In the genomic region with DNA sequence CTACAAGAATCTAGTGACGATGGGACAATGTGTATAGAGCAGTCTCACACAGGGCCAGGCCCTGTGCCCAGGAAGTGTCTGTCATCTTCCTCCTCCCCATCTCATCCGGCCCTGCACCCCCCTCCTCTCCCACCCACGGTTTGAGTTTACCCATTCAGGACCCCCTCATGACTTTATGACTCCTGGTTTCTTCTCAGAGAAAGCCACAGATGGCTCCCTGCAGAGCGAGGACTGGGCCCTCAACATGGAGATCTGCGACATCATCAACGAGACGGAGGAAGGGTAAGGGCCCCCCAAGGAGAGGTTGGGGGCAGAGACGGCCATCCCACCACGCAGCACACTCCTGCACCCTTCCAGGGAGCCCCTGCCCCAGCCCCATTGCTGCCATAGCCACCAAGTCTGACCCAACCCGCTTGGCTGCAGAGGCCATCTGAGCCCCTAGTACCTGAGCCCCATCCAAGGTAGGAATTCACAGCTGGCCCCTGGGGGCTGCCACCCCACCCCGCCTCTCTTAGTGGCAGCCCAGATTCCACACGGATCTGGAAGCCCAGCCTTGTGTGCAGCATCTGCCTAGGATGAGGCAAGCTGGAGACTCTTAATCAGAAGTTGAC, we compare ENCODE assay signal across 22 cellular contexts.
"Had no signal": no experiment of that assay in that cellular context is flagged by ENCODE, and none has a peak within 500 bp of the region (broad histone marks: within the 10 kb centered on the region; RNA-seq: fewer than 3 reads in every experiment).

No MANE protein-coding gene starts in this region.

- FAIRE-seq: kidney, pancreas, small intestine had no signal

- H3K27me3 ChIP-seq: cardiac muscle cell, neutrophil, pancreas had no signal

- DNase-seq: activated CD4-positive, alpha-beta T cell treated with anti-CD3 and anti-CD28 coated beads for 4 hours; activated CD4-positive, alpha-beta T cell treated with anti-CD3 and anti-CD28 coated beads, Interleukin-2, amount 50 U/mL, for 48 hours; activated CD4-positive, CD25-positive, alpha-beta regulatory T cell; activated CD8-positive, alpha-beta memory T cell treated with anti-CD3 and anti-CD28 coated beads, Interleukin-2, amount 50 U/mL, for 48 hours; activated naive CD4-positive, alpha-beta T cell treated with Interleukin-2 at 50 U/mL for 16 hours; activated T-cell treated with anti-CD3 and anti-CD28 coated beads, Interleukin-2, amount 50 U/mL, for 4 hours; amygdala; effector CD4-positive, alpha-beta T cell; erythroblast; foreskin fibroblast; kidney; small intestine; stimulated activated CD4-positive, alpha-beta T cell treated with anti-CD3 and anti-CD28 coated beads, Interleukin-4, amount 100 ng/mL, for 1 hour; stimulated activated naive CD4-positive, alpha-beta T cell; T1000 had no signal

- H3K27ac ChIP-seq: cardiac muscle cell, pancreas, thoracic aorta had no signal

- H3K9me3 ChIP-seq: neutrophil, pancreas, thoracic aorta had no signal

- ATAC-seq: activated T-cell treated with anti-CD3 and anti-CD28 coated beads, Interleukin-2, amount 50 U/mL, for 4 hours; left lobe of liver; naive thymus-derived CD8-positive, alpha-beta T cell; pancreas; sciatic nerve had no signal

- H3K4me3 ChIP-seq: cardiac muscle cell, pancreas, thoracic aorta had no signal
